In genomic region chr13:101121608-101122007, GRCh38 we compare ENCODE assay signal across 16 cellular contexts.
A peak's percentile ranks its signal among the peaks of the same experiment; 100 is the strongest.
DNase-seq lines count a peak whose midpoint lies in the region; FAIRE-seq and TF ChIP-seq lines count a peak whose summit lies in the region.
"Had no signal": no experiment of that assay in that cellular context is flagged by ENCODE, and none has a peak within 500 bp of the region (broad histone marks: within the 10 kb centered on the region; RNA-seq: fewer than 3 reads in every experiment).

No MANE protein-coding gene starts in this region.

- no peaks in the 10 kb centered on the region for H3K27me3 ChIP-seq in HUES64 (ENCODE audit: insufficient read depth, low read length)
- H3K27me3 ChIP-seq: BLaER1 treated with 17β-estradiol and CSF1 and Interleukin-3, amounts not matched to agents 10 nM and 100 nM had no signal

- WGBS in HUES64: 24% methylated on average over 3 of the region's 4 CpGs

- peaks cover 57% of the 10 kb centered on the region for H3K4me1 ChIP-seq in HUES64 (ENCODE audit: insufficient read depth, low read length)
- H3K4me1 ChIP-seq: BLaER1 treated with 17β-estradiol and CSF1 and Interleukin-3, amounts not matched to agents 10 nM and 100 nM; HAP-1 had no signal

- no peaks in the 10 kb centered on the region for H3K36me3 ChIP-seq in HUES64 (ENCODE audit: insufficient read depth, low read length)
- H3K36me3 ChIP-seq: BLaER1 treated with 17β-estradiol and CSF1 and Interleukin-3, amounts not matched to agents 10 nM and 100 nM; HAP-1 had no signal

- no peak overlapping the region for H3K9ac ChIP-seq in HUES64 (ENCODE audit: low read depth, low read length)
- H3K9ac ChIP-seq: BLaER1 treated with 17β-estradiol and CSF1 and Interleukin-3, amounts not matched to agents 10 nM and 100 nM; GM23248 had no signal

- H3K36me3 Mint-ChIP-seq in glutamatergic neuron (ENCODE audit: unreplicated experiment) (no peaks in the 10 kb centered on the region), nephron progenitor cell (ENCODE audit: low read depth) (no peaks in the 10 kb centered on the region)
- H3K36me3 Mint-ChIP-seq: CD4-positive, CD25-positive, alpha-beta regulatory T cell had no signal

- H3K4me3 ChIP-seq in HUES64 (ENCODE audit: low read length): no peak overlapping the region
- H3K4me3 ChIP-seq: BLaER1 treated with 17β-estradiol and CSF1 and Interleukin-3, amounts not matched to agents 10 nM and 100 nM; GM23248; HAP-1; K562 had no signal

- peak; percentile 8 for FAIRE-seq in GM19239 (lab: Jason Lieb, UNC)
- FAIRE-seq: HTR-8/SVneo, K562 had no signal

- DNase-seq in GM19239 (ENCODE audit: insufficient read length, low spot score): no peak
- no peak for DNase-seq in glutamatergic neuron
- DNase-seq in nephron progenitor cell: no peak
- DNase-seq in GM19238 (ENCODE audit: insufficient read length, low spot score): no peak
- no peak for DNase-seq in 8988T
- no peak for DNase-seq in pons (ENCODE audit: low spot score)
- DNase-seq: ACHN; CD4-positive, CD25-positive, alpha-beta regulatory T cell; DMS53; GF-D8; GM23248 had no signal

- no peaks in the 10 kb centered on the region for H3K9me3 Mint-ChIP-seq in glutamatergic neuron (ENCODE audit: unreplicated experiment)
- no peaks in the 10 kb centered on the region for H3K9me3 Mint-ChIP-seq in nephron progenitor cell
- H3K9me3 Mint-ChIP-seq: CD4-positive, CD25-positive, alpha-beta regulatory T cell had no signal

- H3K4me1 Mint-ChIP-seq in glutamatergic neuron (ENCODE audit: low read depth, unreplicated experiment) (peaks cover 10% of the 10 kb centered on the region), nephron progenitor cell (no peaks in the 10 kb centered on the region)
- H3K4me1 Mint-ChIP-seq: CD4-positive, CD25-positive, alpha-beta regulatory T cell had no signal

- H3K4me3 Mint-ChIP-seq in glutamatergic neuron (ENCODE audit: unreplicated experiment): no peak overlapping the region
- H3K4me3 Mint-ChIP-seq in nephron progenitor cell: no peak overlapping the region
- H3K4me3 Mint-ChIP-seq: CD4-positive, CD25-positive, alpha-beta regulatory T cell had no signal

- peak overlapping the region; percentile 15 for H3K27ac Mint-ChIP-seq in glutamatergic neuron (ENCODE audit: unreplicated experiment)
- peak overlapping the region; percentile 16 for H3K27ac Mint-ChIP-seq in nephron progenitor cell
- H3K27ac Mint-ChIP-seq: CD4-positive, CD25-positive, alpha-beta regulatory T cell had no signal

- H3K27ac ChIP-seq in HUES64 (ENCODE audit: low read depth, low read length): peak overlapping the region; percentile 45; the same call in 1 of the 2 replicates
- H3K27ac ChIP-seq: BLaER1 treated with 17β-estradiol and CSF1 and Interleukin-3, amounts not matched to agents 10 nM and 100 nM; GM23248 had no signal

- TF ChIP-seq CTCF in glutamatergic neuron (IDR thresholded peaks at IDR 0.05; ENCODE audit: partially characterized antibody, unreplicated experiment) (no peak), nephron progenitor cell (IDR thresholded peaks at IDR 0.05) (no peak)

- H3K27me3 Mint-ChIP-seq in glutamatergic neuron (ENCODE audit: unreplicated experiment) (no peaks in the 10 kb centered on the region), nephron progenitor cell (ENCODE audit: low read depth, poor library complexity) (no peaks in the 10 kb centered on the region)

- no peaks in the 10 kb centered on the region for H3K9me3 ChIP-seq in HUES64 (ENCODE audit: insufficient read depth, low read depth, low read length)
- H3K9me3 ChIP-seq: BLaER1 treated with 17β-estradiol and CSF1 and Interleukin-3, amounts not matched to agents 10 nM and 100 nM; HAP-1 had no signal
